Comparison of ENCODE assay signal across 25 cellular contexts in genomic region chrY:16887116-16887515, GRCh38.
"Had no signal": no experiment of that assay in that cellular context is flagged by ENCODE, and none has a peak within 500 bp of the region (broad histone marks: within the 10 kb centered on the region; RNA-seq: fewer than 3 reads in every experiment).

No MANE protein-coding gene starts in this region.

- H3K27me3 ChIP-seq: hepatocyte, ovary, right atrium auricular region, right lobe of liver, thyroid gland, transverse colon, upper lobe of right lung had no signal

- H3K27ac Mint-ChIP-seq: mesothelial cell of epicardium; naive thymus-derived CD4-positive, alpha-beta T cell; natural killer cell treated with Interleukin-12 subunit alpha and Interleukin-12 subunit beta and Interleukin-15 and Interleukin-18, amount 100 ng/mL, for 72 hours; progenitor cell of endocrine pancreas; stimulated activated memory B cell treated with anti-CD40 and anti-IgM and Interleukin-4, amounts not matched to agents 10 μg/mL and 1 μg/mL and 100 μg/mL, for 72 hours; stimulated activated naive CD8-positive, alpha-beta T cell treated with anti-CD3 and anti-CD28 coated beads, Interleukin-15, amount 100 ng/mL, for 72 hours had no signal

- H3K36me3 ChIP-seq: left ventricle myocardium inferior, ovary, right atrium auricular region, right lobe of liver, thyroid gland, transverse colon, upper lobe of right lung had no signal

- H3K4me3 ChIP-seq: hepatocyte, left ventricle myocardium inferior, lung, ovary, right atrium auricular region, right lobe of liver, smooth muscle cell, thyroid gland, transverse colon, upper lobe of right lung had no signal

- H3K36me3 Mint-ChIP-seq: mesothelial cell of epicardium; naive thymus-derived CD4-positive, alpha-beta T cell; natural killer cell treated with Interleukin-12 subunit alpha and Interleukin-12 subunit beta and Interleukin-15 and Interleukin-18, amount 100 ng/mL, for 72 hours; stimulated activated memory B cell treated with anti-CD40 and anti-IgM and Interleukin-4, amounts not matched to agents 10 μg/mL and 1 μg/mL and 100 μg/mL, for 72 hours had no signal

- FAIRE-seq: urothelium cell line had no signal

- DNase-seq: islet precursor cell; left ventricle myocardium inferior; mesendoderm; naive thymus-derived CD4-positive, alpha-beta T cell; ovary; right lobe of liver; stimulated activated CD4-positive, alpha-beta T cell treated with anti-CD3 and anti-CD28 coated beads, Interleukin-1b, Interleukin-23, amount 100 ng/mL, for 48 hours; stimulated activated CD4-positive, alpha-beta T cell treated with anti-CD3 and anti-CD28 coated beads, Interleukin-2, amount 100 ng/mL, for 48 hours; stimulated activated CD4-positive, alpha-beta T cell treated with anti-CD3 and anti-CD28 coated beads, Interleukin-4, amount 100 ng/mL, for 4 hours; stimulated activated CD8-positive, alpha-beta memory T cell treated with anti-CD3 and anti-CD28 coated beads, Interleukin-4, amount 100 ng/mL, for 48 hours; stimulated activated naive CD4-positive, alpha-beta T cell treated with Interleukin-2 at 50 U/mL for 16 hours; stimulated activated naive CD8-positive, alpha-beta T cell treated with anti-CD3 and anti-CD28 coated beads, Interleukin-15, amount 100 ng/mL, for 72 hours; substantia nigra; thyroid gland; transverse colon; upper lobe of right lung had no signal

- ATAC-seq: naive thymus-derived CD4-positive, alpha-beta T cell; natural killer cell treated with Interleukin-12 subunit alpha and Interleukin-12 subunit beta and Interleukin-15 and Interleukin-18, amount 100 ng/mL, for 72 hours; right lobe of liver; stimulated activated memory B cell treated with anti-CD40 and anti-IgM and Interleukin-4, amounts not matched to agents 10 μg/mL and 1 μg/mL and 100 μg/mL, for 72 hours; stimulated activated naive CD8-positive, alpha-beta T cell treated with anti-CD3 and anti-CD28 coated beads, Interleukin-15, amount 100 ng/mL, for 72 hours; upper lobe of right lung had no signal

- H3K9me3 ChIP-seq: left ventricle myocardium inferior, ovary, right atrium auricular region, right lobe of liver, thyroid gland, transverse colon, upper lobe of right lung had no signal

- H3K27ac ChIP-seq: hepatocyte, left ventricle myocardium inferior, ovary, right atrium auricular region, right lobe of liver, thyroid gland, transverse colon, upper lobe of right lung had no signal

- H3K9me3 Mint-ChIP-seq: mesothelial cell of epicardium; natural killer cell treated with Interleukin-12 subunit alpha and Interleukin-12 subunit beta and Interleukin-15 and Interleukin-18, amount 100 ng/mL, for 72 hours; stimulated activated memory B cell treated with anti-CD40 and anti-IgM and Interleukin-4, amounts not matched to agents 10 μg/mL and 1 μg/mL and 100 μg/mL, for 72 hours had no signal

- H3K4me1 ChIP-seq: left ventricle myocardium inferior, right atrium auricular region, right lobe of liver, thyroid gland, transverse colon, upper lobe of right lung had no signal
